8 cellular contexts compared by ENCODE assay signal in the genomic region with DNA sequence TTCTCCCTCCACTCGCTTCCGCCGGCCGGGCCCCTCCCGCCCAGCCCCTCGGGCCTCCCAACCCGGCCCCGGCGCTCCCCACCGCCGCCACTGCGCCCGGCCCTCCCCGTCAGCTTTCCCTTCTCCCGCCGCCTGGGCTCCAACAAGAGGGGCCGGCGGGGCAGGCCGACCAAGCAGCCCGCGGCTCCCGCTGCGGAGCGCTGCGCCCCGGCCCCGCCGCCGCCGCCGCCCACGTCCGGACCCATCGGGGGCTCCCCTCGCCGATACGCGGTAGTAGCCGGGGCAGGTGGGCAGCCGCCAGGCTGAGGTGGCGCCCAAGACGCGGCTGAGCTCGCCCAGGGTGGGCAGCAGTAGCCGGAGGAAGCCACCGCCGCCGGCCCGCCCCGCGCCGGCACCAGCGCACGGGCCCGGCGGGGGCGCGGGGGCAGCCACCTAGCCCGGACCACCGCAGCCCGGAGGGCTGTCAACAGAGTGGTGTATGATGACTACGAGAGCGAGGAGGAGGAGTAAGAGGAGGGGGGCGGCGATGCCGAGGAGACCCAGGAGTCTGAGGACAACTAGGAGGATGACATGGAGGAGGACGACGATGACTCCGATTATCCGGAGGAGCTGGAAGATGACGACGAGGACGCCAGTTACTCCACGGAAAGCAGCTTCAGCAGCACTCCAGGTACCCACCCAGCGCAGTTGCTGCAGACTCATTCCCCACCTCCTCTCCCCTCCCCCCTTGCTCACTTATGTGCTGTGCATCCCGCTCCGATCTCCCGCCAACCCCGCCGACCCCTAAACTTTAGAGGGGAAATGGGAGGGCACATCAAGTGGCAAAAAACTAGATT. TPM values are rescaled to one million over a fixed set of nuclear protein-coding genes. Genes with fewer than 3 reads are reported as not detected.
A peak's percentile ranks its signal among the peaks of the same experiment; 100 is the strongest.
DNase-seq lines count a peak whose midpoint lies in the region; ATAC-seq and TF ChIP-seq lines count a peak whose summit lies in the region.

No MANE protein-coding gene starts in this region.

- H3K9me3 ChIP-seq in testis, result no peaks in the 10 kb centered on the region

- peaks cover 12% of the 10 kb centered on the region for H3K36me3 Mint-ChIP-seq in activated T-helper 1 cell treated with anti-CD3 and anti-CD28 coated beads, Interleukin-12 subunit alpha, Interleukin-12 subunit beta, Interleukin-2, Interleukin-4 antibody, amounts not matched to agents 30 ng/mL and 10 ng/mL and 1 ng/mL, durations not matched to agents 14 hours and 24 hours and 36 hours (ENCODE audit: low read depth)
- H3K36me3 Mint-ChIP-seq in nephron (ENCODE audit: low read depth), result peaks cover 16% of the 10 kb centered on the region

- intact Hi-C loops in activated T-helper 1 cell treated with anti-CD3 and anti-CD28 coated beads, Interleukin-12 subunit alpha, Interleukin-12 subunit beta, Interleukin-2, Interleukin-4 antibody, amounts not matched to agents 30 ng/mL and 10 ng/mL and 1 ng/mL, durations not matched to agents 14 hours and 24 hours and 36 hours (cut with micrococcal nuclease), result loop anchor here (1.0 to 5.0 kb wide), 5 partner anchors 106 to 435 kb away; a partner anchor contains a TSS
- intact Hi-C loops in testis (cut with DNase I; ENCODE audit: low total_unique reads), result no loop called here

- peaks cover 6% of the 10 kb centered on the region for H3K4me1 ChIP-seq in testis

- ATAC-seq in HG02973 (IDR thresholded peaks at IDR 0.05; ENCODE audit: unreplicated experiment), result peak; percentile 34

- H3K27ac Mint-ChIP-seq in activated T-helper 1 cell treated with anti-CD3 and anti-CD28 coated beads, Interleukin-12 subunit alpha, Interleukin-12 subunit beta, Interleukin-2, Interleukin-4 antibody, amounts not matched to agents 30 ng/mL and 10 ng/mL and 1 ng/mL, durations not matched to agents 14 hours and 24 hours and 36 hours, result peak overlapping the region; percentile 90
- H3K27ac Mint-ChIP-seq in nephron, result peak overlapping the region; percentile 79 to 92 (median 86)

- H3K27me3 ChIP-seq in testis, result no peaks in the 10 kb centered on the region

- H3K4me3 ChIP-seq in fibroblast of the aortic adventitia (ENCODE audit: low read depth, low read length) (peak overlapping the region; percentile 99), testis (peak overlapping the region; percentile 71 to 92)

- no peaks in the 10 kb centered on the region for H3K9me3 Mint-ChIP-seq in activated T-helper 1 cell treated with anti-CD3 and anti-CD28 coated beads, Interleukin-12 subunit alpha, Interleukin-12 subunit beta, Interleukin-2, Interleukin-4 antibody, amounts not matched to agents 30 ng/mL and 10 ng/mL and 1 ng/mL, durations not matched to agents 14 hours and 24 hours and 36 hours
- no peaks in the 10 kb centered on the region for H3K9me3 Mint-ChIP-seq in nephron

- TF ChIP-seq POLR2A in testis (IDR thresholded peaks at IDR 0.05), result no peak

- 0 to 1% methylated on average over 52 to 80 of the region's 80 CpGs for WGBS in testis, 2 donors

- peak; percentile 19 to 28 (median 27) for DNase-seq in activated CD8-positive, alpha-beta memory T cell treated with anti-CD3 and anti-CD28 coated beads for 48 hours (ENCODE audit: low read depth in 2 of 3, low spot score in 2 of 3)
- DNase-seq in activated CD8-positive, alpha-beta memory T cell treated with anti-CD3 and anti-CD28 coated beads for 24 hours, result no peak
- peak; percentile 11 for DNase-seq in NCI-H774 (lab: John Stamatoyannopoulos, UW)
- DNase-seq in activated T-helper 1 cell treated with anti-CD3 and anti-CD28 coated beads, Interleukin-12 subunit alpha, Interleukin-12 subunit beta, Interleukin-2, Interleukin-4 antibody, amounts not matched to agents 30 ng/mL and 10 ng/mL and 1 ng/mL, durations not matched to agents 14 hours and 24 hours and 36 hours (ENCODE audit: low spot score), result peak; percentile 37
- peak; percentile 18 for DNase-seq in fibroblast of the aortic adventitia (ENCODE audit: low read depth)
- DNase-seq in testis, result peak; percentile 67

- H3K36me3 ChIP-seq in testis (ENCODE audit: low read depth, missing control alignments), result no peaks in the 10 kb centered on the region

- TF ChIP-seq CTCF in fibroblast of the aortic adventitia (IDR thresholded peaks at IDR 0.05; ENCODE audit: insufficient read depth, low read length), result no peak
- TF ChIP-seq CTCF in nephron (IDR thresholded peaks at IDR 0.05; ENCODE audit: unreplicated experiment in 3 of 3), result peak in 1 of 3 experiments; percentile 18
- no peak for TF ChIP-seq CTCF in testis (IDR thresholded peaks at IDR 0.05)

- peak overlapping the region; percentile 80 to 92 for H3K27ac ChIP-seq in testis

- H3K4me3 Mint-ChIP-seq in activated T-helper 1 cell treated with anti-CD3 and anti-CD28 coated beads, Interleukin-12 subunit alpha, Interleukin-12 subunit beta, Interleukin-2, Interleukin-4 antibody, amounts not matched to agents 30 ng/mL and 10 ng/mL and 1 ng/mL, durations not matched to agents 14 hours and 24 hours and 36 hours, result peak overlapping the region; percentile 93
- peak overlapping the region; percentile 83 to 91 (median 90) for H3K4me3 Mint-ChIP-seq in nephron

- H3K4me1 Mint-ChIP-seq in activated T-helper 1 cell treated with anti-CD3 and anti-CD28 coated beads, Interleukin-12 subunit alpha, Interleukin-12 subunit beta, Interleukin-2, Interleukin-4 antibody, amounts not matched to agents 30 ng/mL and 10 ng/mL and 1 ng/mL, durations not matched to agents 14 hours and 24 hours and 36 hours (ENCODE audit: low read depth), result peaks cover 41% of the 10 kb centered on the region
- peaks cover 11% of the 10 kb centered on the region for H3K4me1 Mint-ChIP-seq in nephron

- H3K27me3 Mint-ChIP-seq in activated T-helper 1 cell treated with anti-CD3 and anti-CD28 coated beads, Interleukin-12 subunit alpha, Interleukin-12 subunit beta, Interleukin-2, Interleukin-4 antibody, amounts not matched to agents 30 ng/mL and 10 ng/mL and 1 ng/mL, durations not matched to agents 14 hours and 24 hours and 36 hours (ENCODE audit: insufficient read depth), result no peaks in the 10 kb centered on the region
- no peaks in the 10 kb centered on the region for H3K27me3 Mint-ChIP-seq in nephron (ENCODE audit: low read depth)

RNA-seq across cellular contexts. Expression of a gene that starts 0.5 kb away (rescaled TPM):
- 16.7 and 22.7 TPM in 2 replicates for total RNA-seq in activated T-helper 1 cell treated with anti-CD3 and anti-CD28 coated beads, Interleukin-12 subunit alpha, Interleukin-12 subunit beta, Interleukin-2, Interleukin-4 antibody, amounts not matched to agents 30 ng/mL and 10 ng/mL and 1 ng/mL, durations not matched to agents 14 hours and 24 hours and 36 hours
- 7.7 and 18.0 TPM in 2 replicates for total RNA-seq in fibroblast of the aortic adventitia (ENCODE audit: low replicate concordance)
- total RNA-seq in testis, result 10 to 100 TPM; 35.6 to 53.4 TPM
- polyA plus RNA-seq in testis (ENCODE audit: insufficient read depth, low read depth, low replicate concordance), result 37.8 TPM
